8 cellular contexts compared by ENCODE assay signal in the genomic region with DNA sequence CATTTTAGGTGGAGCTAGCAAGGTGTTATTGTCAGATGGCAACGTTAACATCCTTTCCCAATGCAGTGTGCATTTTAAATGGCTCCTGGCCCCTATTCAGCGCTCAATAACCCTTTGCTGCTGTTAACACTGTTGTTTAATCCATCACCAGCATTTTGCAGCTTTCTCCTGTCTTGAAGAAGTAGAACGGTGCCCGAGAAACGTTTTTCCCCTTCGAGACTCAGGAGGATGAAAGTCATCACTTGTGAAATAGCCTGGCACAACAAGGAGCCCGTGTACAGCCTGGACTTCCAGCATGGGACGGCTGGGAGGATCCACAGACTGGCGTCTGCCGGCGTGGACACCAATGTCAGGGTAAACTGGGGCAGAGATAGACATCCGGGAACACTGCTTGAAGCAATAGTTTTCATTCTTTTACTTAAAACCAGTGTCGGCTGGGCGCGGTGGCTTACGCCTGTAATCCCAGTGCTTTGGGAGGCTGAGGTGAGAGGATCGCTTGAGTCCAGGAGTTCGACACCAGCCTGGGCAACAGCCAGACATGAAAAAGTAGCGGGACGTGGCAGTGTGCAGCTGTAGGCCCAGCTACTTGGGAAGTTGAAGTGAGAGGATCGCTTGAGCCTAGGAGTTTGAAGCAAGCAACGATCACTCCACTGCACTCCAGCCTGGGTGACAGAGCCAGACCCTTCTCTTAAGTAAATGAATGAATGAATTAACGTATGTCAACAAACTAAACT. TPM values are rescaled to one million over a fixed set of nuclear protein-coding genes. Genes with fewer than 3 reads are reported as not detected.
DNase-seq lines count a peak whose midpoint lies in the region; ATAC-seq and TF ChIP-seq lines count a peak whose summit lies in the region.

No MANE protein-coding gene starts in this region.

- no peaks in the 10 kb centered on the region for H3K27me3 Mint-ChIP-seq in dendritic cell treated with granulocyte-macrophage colony-stimulating factor and Interleukin-4, amounts not matched to agents 40 ng/mL and 50 ng/mL, for 4 days
- H3K27me3 Mint-ChIP-seq in nephron (ENCODE audit: low read depth): peaks cover 4% of the 10 kb centered on the region

- H3K9ac ChIP-seq in ES-I3 (ENCODE audit: low read depth, low read length): peak overlapping the region; percentile 52

- peak overlapping the region; percentile 52 for H3K4me3 Mint-ChIP-seq in dendritic cell treated with granulocyte-macrophage colony-stimulating factor and Interleukin-4, amounts not matched to agents 40 ng/mL and 50 ng/mL, for 4 days
- peak overlapping the region; percentile 77 to 87 (median 84) for H3K4me3 Mint-ChIP-seq in nephron

- no peaks in the 10 kb centered on the region for H3K36me3 ChIP-seq in ES-I3 (ENCODE audit: insufficient read depth, low read length)

- intact Hi-C loops in dendritic cell treated with granulocyte-macrophage colony-stimulating factor and Interleukin-4, amounts not matched to agents 40 ng/mL and 50 ng/mL, for 4 days (cut with micrococcal nuclease): no loop called here

- H3K36me3 Mint-ChIP-seq in dendritic cell treated with granulocyte-macrophage colony-stimulating factor and Interleukin-4, amounts not matched to agents 40 ng/mL and 50 ng/mL, for 4 days (ENCODE audit: low read depth): no peaks in the 10 kb centered on the region
- H3K36me3 Mint-ChIP-seq in nephron (ENCODE audit: low read depth): peaks cover 5% of the 10 kb centered on the region

- no peaks in the 10 kb centered on the region for H3K4me1 Mint-ChIP-seq in dendritic cell treated with granulocyte-macrophage colony-stimulating factor and Interleukin-4, amounts not matched to agents 40 ng/mL and 50 ng/mL, for 4 days (ENCODE audit: low read depth)
- peaks cover 22% of the 10 kb centered on the region for H3K4me1 Mint-ChIP-seq in nephron

- no peaks in the 10 kb centered on the region for H3K9me3 Mint-ChIP-seq in dendritic cell treated with granulocyte-macrophage colony-stimulating factor and Interleukin-4, amounts not matched to agents 40 ng/mL and 50 ng/mL, for 4 days
- no peaks in the 10 kb centered on the region for H3K9me3 Mint-ChIP-seq in nephron

- no peak for TF ChIP-seq CTCF in nephron (IDR thresholded peaks at IDR 0.05; ENCODE audit: unreplicated experiment in 3 of 3)

- H3K4me1 ChIP-seq in ES-I3 (ENCODE audit: insufficient read depth, low read length): no peaks in the 10 kb centered on the region

- no peak overlapping the region for H3K27ac Mint-ChIP-seq in dendritic cell treated with granulocyte-macrophage colony-stimulating factor and Interleukin-4, amounts not matched to agents 40 ng/mL and 50 ng/mL, for 4 days
- no peak overlapping the region for H3K27ac Mint-ChIP-seq in nephron

- DNase-seq in LHCN-M2 (ENCODE audit: low read depth): peak; percentile 9
- DNase-seq in NCI-H1048 (lab: John Stamatoyannopoulos, UW): no peak

- ATAC-seq in HG02840 (IDR thresholded peaks at IDR 0.05; ENCODE audit: low FRiP score, unreplicated experiment) (no peak), GM18870 (IDR thresholded peaks at IDR 0.05; ENCODE audit: unreplicated experiment) (no peak), HG03565 (IDR thresholded peaks at IDR 0.05; ENCODE audit: unreplicated experiment) (no peak)

- no peaks in the 10 kb centered on the region for H3K9me3 ChIP-seq in ES-I3 (ENCODE audit: control insufficient read depth, insufficient read depth, low read length)

RNA-seq across cellular contexts. Expression of gene CHAF1B, which starts 0.9 kb away (rescaled TPM):
- total RNA-seq in LHCN-M2 (2014; rRNA removed): 9.0 and 9.9 TPM in 2 replicates
- 6.5 TPM for polyA plus RNA-seq in LHCN-M2 (2012)
